16 cellular contexts compared by ENCODE assay signal in genomic region chr6:473356-473755, GRCh38.
DNase-seq lines count a peak whose midpoint lies in the region; ATAC-seq lines count a peak whose summit lies in the region.
"Had no signal": no experiment of that assay in that cellular context is flagged by ENCODE, and none has a peak within 500 bp of the region (broad histone marks: within the 10 kb centered on the region; RNA-seq: fewer than 3 reads in every experiment).

No MANE protein-coding gene starts in this region.

- H3K36me3 Mint-ChIP-seq in activated CD4-positive, alpha-beta T cell treated with anti-CD3 and anti-CD28 coated beads, Interleukin-2, amount 10 ng/mL, durations not matched to agents 7 days and 5 days (ENCODE audit: low read depth) = no peaks in the 10 kb centered on the region
- H3K36me3 Mint-ChIP-seq in stimulated activated naive CD8-positive, alpha-beta T cell treated with anti-CD3 and anti-CD28 coated beads, Interleukin-15, Interleukin-2, amounts not matched to agents 100 ng/mL and 50 ng/mL, for 24 hours (ENCODE audit: low read depth) = no peaks in the 10 kb centered on the region
- peaks cover 6% of the 10 kb centered on the region for H3K36me3 Mint-ChIP-seq in activated naive CD8-positive, alpha-beta T cell treated with anti-CD3 and anti-CD28 coated beads for 36 hours
- H3K36me3 Mint-ChIP-seq: CD14-positive monocyte, IgD-negative memory B cell had no signal

- H3K9me3 Mint-ChIP-seq in activated CD4-positive, alpha-beta T cell treated with anti-CD3 and anti-CD28 coated beads, Interleukin-2, amount 10 ng/mL, durations not matched to agents 7 days and 5 days = no peaks in the 10 kb centered on the region
- H3K9me3 Mint-ChIP-seq in stimulated activated naive CD8-positive, alpha-beta T cell treated with anti-CD3 and anti-CD28 coated beads, Interleukin-15, Interleukin-2, amounts not matched to agents 100 ng/mL and 50 ng/mL, for 24 hours = no peaks in the 10 kb centered on the region
- no peaks in the 10 kb centered on the region for H3K9me3 Mint-ChIP-seq in activated naive CD8-positive, alpha-beta T cell treated with anti-CD3 and anti-CD28 coated beads for 36 hours
- H3K9me3 Mint-ChIP-seq: GM23338, IgD-negative memory B cell had no signal

- peaks cover 4% of the 10 kb centered on the region for H3K27me3 Mint-ChIP-seq in activated CD4-positive, alpha-beta T cell treated with anti-CD3 and anti-CD28 coated beads, Interleukin-2, amount 10 ng/mL, durations not matched to agents 7 days and 5 days
- no peaks in the 10 kb centered on the region for H3K27me3 Mint-ChIP-seq in stimulated activated naive CD8-positive, alpha-beta T cell treated with anti-CD3 and anti-CD28 coated beads, Interleukin-15, Interleukin-2, amounts not matched to agents 100 ng/mL and 50 ng/mL, for 24 hours
- no peaks in the 10 kb centered on the region for H3K27me3 Mint-ChIP-seq in activated naive CD8-positive, alpha-beta T cell treated with anti-CD3 and anti-CD28 coated beads for 36 hours

- POLR2A ChIA-PET in activated CD4-positive, alpha-beta T cell treated with anti-CD3 and anti-CD28 coated beads, Interleukin-2, amount 10 ng/mL, durations not matched to agents 7 days and 5 days (lab: Charles Lee) = no interaction called here

- H3K27ac Mint-ChIP-seq in activated CD4-positive, alpha-beta T cell treated with anti-CD3 and anti-CD28 coated beads, Interleukin-2, amount 10 ng/mL, durations not matched to agents 7 days and 5 days = peak overlapping the region; percentile 93
- H3K27ac Mint-ChIP-seq in stimulated activated naive CD8-positive, alpha-beta T cell treated with anti-CD3 and anti-CD28 coated beads, Interleukin-15, Interleukin-2, amounts not matched to agents 100 ng/mL and 50 ng/mL, for 24 hours = peak overlapping the region; percentile 9
- peak overlapping the region; percentile 40 for H3K27ac Mint-ChIP-seq in activated naive CD8-positive, alpha-beta T cell treated with anti-CD3 and anti-CD28 coated beads for 36 hours
- H3K27ac Mint-ChIP-seq: CD14-positive monocyte, GM23338, IgD-negative memory B cell had no signal

- peaks cover 67% of the 10 kb centered on the region for H3K4me1 Mint-ChIP-seq in activated CD4-positive, alpha-beta T cell treated with anti-CD3 and anti-CD28 coated beads, Interleukin-2, amount 10 ng/mL, durations not matched to agents 7 days and 5 days
- H3K4me1 Mint-ChIP-seq in stimulated activated naive CD8-positive, alpha-beta T cell treated with anti-CD3 and anti-CD28 coated beads, Interleukin-15, Interleukin-2, amounts not matched to agents 100 ng/mL and 50 ng/mL, for 24 hours (ENCODE audit: low read depth) = peaks cover 58% of the 10 kb centered on the region
- peaks cover 54% of the 10 kb centered on the region for H3K4me1 Mint-ChIP-seq in activated naive CD8-positive, alpha-beta T cell treated with anti-CD3 and anti-CD28 coated beads for 36 hours
- H3K4me1 Mint-ChIP-seq: GM23338 had no signal

- no peak for DNase-seq in activated CD4-positive, alpha-beta T cell treated with anti-CD3 and anti-CD28 coated beads, Interleukin-2, amount 10 ng/mL, durations not matched to agents 7 days and 5 days
- no peak for DNase-seq in activated CD4-positive, alpha-beta T cell treated with anti-CD3 and anti-CD28 coated beads for 48 hours
- no peak for DNase-seq in stimulated activated naive CD8-positive, alpha-beta T cell treated with anti-CD3 and anti-CD28 coated beads, Interleukin-15, Interleukin-2, amounts not matched to agents 100 U/mL and 50 U/mL, for 24 hours
- no peak for DNase-seq in activated naive CD8-positive, alpha-beta T cell treated with anti-CD3 and anti-CD28 coated beads for 36 hours
- DNase-seq in NCI-H1417 treated with DMSO at 0.1 percent for 48 hours (lab: John Stamatoyannopoulos, UW) (no peak), HK-2 (ENCODE audit: unreplicated experiment) (no peak)
- DNase-seq: Caco-2, DMS153, EL, NCI-H187 treated with DMSO at 0.1 percent for 48 hours, NCI-H526 treated with DMSO at 0.1 percent for 48 hours had no signal

- no peak overlapping the region for H3K4me3 Mint-ChIP-seq in activated CD4-positive, alpha-beta T cell treated with anti-CD3 and anti-CD28 coated beads, Interleukin-2, amount 10 ng/mL, durations not matched to agents 7 days and 5 days
- no peak overlapping the region for H3K4me3 Mint-ChIP-seq in stimulated activated naive CD8-positive, alpha-beta T cell treated with anti-CD3 and anti-CD28 coated beads, Interleukin-15, Interleukin-2, amounts not matched to agents 100 ng/mL and 50 ng/mL, for 24 hours
- H3K4me3 Mint-ChIP-seq in activated naive CD8-positive, alpha-beta T cell treated with anti-CD3 and anti-CD28 coated beads for 36 hours = no peak overlapping the region
- H3K4me3 Mint-ChIP-seq: CD14-positive monocyte, GM23338 had no signal

- no peak for ATAC-seq in stimulated activated naive CD8-positive, alpha-beta T cell treated with anti-CD3 and anti-CD28 coated beads, Interleukin-15, Interleukin-2, amounts not matched to agents 100 U/mL and 50 U/mL, for 24 hours
- ATAC-seq: HCT116 had no signal

- CTCF ChIA-PET in activated CD4-positive, alpha-beta T cell treated with anti-CD3 and anti-CD28 coated beads, Interleukin-2, amount 10 ng/mL, durations not matched to agents 7 days and 5 days (lab: Charles Lee) = interaction anchor here (0.9 to 1.9 kb wide), 5 partner anchors 13 to 81 kb away, joined by 3 to 4 read pairs (median 3); no protein-coding TSS in a partner anchor

Comparison
In these comparisons a context has a peak if more than half of its experiments do, and no peak if none do; other contexts are left out.
1. H3K27ac Mint-ChIP-seq: peak in every context shown above with its lines; median percentile 93 in activated CD4-positive, alpha-beta T cell treated with anti-CD3 and anti-CD28 coated beads, Interleukin-2, amount 10 ng/mL, durations not matched to agents 7 days and 5 days; 40 in activated naive CD8-positive, alpha-beta T cell treated with anti-CD3 and anti-CD28 coated beads for 36 hours; 9 in stimulated activated naive CD8-positive, alpha-beta T cell treated with anti-CD3 and anti-CD28 coated beads, Interleukin-15, Interleukin-2, amounts not matched to agents 100 ng/mL and 50 ng/mL, for 24 hours.